ENCODE assay signal across 1 cellular context in the genomic region with DNA sequence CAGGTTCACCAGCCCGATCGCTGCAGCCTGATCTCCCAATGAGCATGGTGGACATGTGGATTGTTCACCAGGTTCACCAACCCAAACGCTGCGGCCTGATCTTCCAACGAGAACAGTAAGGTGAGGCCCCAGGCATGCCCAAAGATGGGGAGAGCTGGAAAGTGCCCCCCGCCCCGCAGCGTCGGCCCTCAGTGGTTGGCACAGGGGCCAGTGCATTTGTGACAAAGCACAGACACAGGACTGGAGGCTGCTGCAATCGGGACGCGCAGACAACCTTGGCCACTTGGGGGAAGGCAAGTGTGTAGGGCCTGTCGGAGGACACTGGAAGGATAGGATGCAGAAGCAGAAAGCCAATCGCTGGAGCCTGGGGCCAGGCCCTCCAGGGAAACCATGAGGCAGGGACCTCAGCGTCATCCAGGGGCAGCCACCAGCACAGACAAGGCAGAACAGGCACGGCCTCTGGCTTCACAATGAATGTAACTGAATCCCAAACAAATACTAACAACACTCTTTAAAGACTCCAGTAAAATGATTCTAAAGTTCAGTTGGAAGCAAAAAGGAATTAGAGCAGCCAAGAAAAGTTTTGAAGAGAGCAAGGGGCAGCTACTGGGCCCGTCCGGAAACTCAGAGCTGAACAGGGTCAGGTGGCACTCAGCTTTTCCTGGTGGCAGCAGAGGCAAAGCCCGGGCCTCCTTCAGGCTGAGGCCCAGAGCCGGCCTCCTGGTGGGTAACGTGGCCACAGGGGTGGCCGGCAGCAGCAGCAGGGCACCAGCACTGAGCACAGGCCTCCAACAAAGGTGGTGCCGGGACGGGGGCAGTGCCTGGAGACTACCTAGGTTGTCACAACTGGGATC.
TF ChIP-seq lines count a peak whose summit lies in the region.

No MANE protein-coding gene starts in this region.

TF ChIP-seq in IMR-90, 13 proteins besides CTCF, POLR2A, EP300 and RAD21:
- no peak for TF ChIP-seq CEBPB (IDR thresholded peaks at IDR 0.05; ENCODE audit: low read depth, low read length)
- TF ChIP-seq BHLHE40 (IDR thresholded peaks at IDR 0.05; ENCODE audit: low read depth, low read length) = no peak
- no peak for TF ChIP-seq MXI1 (IDR thresholded peaks at IDR 0.05; ENCODE audit: borderline replicate concordance, low read depth, low read length)
- TF ChIP-seq, protein P1, sequence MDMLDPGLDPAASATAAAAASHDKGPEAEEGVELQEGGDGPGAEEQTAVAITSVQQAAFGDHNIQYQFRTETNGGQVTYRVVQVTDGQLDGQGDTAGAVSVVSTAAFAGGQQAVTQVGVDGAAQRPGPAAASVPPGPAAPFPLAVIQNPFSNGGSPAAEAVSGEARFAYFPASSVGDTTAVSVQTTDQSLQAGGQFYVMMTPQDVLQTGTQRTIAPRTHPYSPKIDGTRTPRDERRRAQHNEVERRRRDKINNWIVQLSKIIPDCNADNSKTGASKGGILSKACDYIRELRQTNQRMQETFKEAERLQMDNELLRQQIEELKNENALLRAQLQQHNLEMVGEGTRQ (IDR thresholded peaks at IDR 0.05; ENCODE audit: low read depth, low read length) = no peak
